Comparison of ENCODE assay signal across 7 cellular contexts in the genomic region with DNA sequence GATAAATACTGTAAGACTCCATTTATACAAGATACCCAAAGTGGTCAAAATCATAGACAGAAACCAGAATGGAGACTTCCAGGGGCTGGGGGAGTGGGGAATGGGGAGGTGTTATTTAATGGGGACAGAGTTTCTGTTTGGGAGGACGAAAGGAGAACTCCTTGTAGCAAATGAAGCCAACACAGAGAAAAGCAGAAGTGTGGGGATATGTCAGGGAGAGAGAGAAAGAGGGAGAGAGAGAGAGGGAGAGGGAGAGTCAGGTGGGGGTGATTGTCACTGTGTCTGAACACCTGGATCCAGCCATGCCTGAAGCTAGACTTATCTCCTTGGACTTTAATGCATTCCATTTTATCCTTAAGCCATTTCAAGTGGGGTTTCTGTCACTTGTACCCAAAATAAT.
DNase-seq lines count a peak whose midpoint lies in the region; TF ChIP-seq lines count a peak whose summit lies in the region.
"Not testable (repeated sequence)": the region's sequence is repeated elsewhere in the genome, so short reads cannot be mapped to it uniquely, and the experiment has no call there.

No MANE protein-coding gene starts in this region.

- not testable (repeated sequence) for TF ChIP-seq CTCF in HFFc6 (IDR thresholded peaks at IDR 0.05); RWPE1 (conservative IDR thresholded peaks at IDR 0.05; ENCODE audit: low read depth); coronary artery (IDR thresholded peaks at IDR 0.05); stomach (IDR thresholded peaks at IDR 0.05)

- POLR2A ChIA-PET in RWPE1 (lab: Yijun Ruan, JAX; ENCODE audit: low non-redundant PET), result not testable (repeated sequence)

- not testable (repeated sequence) for TF ChIP-seq EP300 in stomach (IDR thresholded peaks at IDR 0.05)

- not testable (repeated sequence) for H3K4me3 ChIP-seq in coronary artery, stomach

- peaks cover 0 to 21% (median 13%) of the 10 kb centered on the region in 4 donors for H3K4me1 ChIP-seq in stomach

- H3K27me3 ChIP-seq in stomach, result peaks cover 0 to 11% (median 0%) of the 10 kb centered on the region in 3 donors

- intact Hi-C loops in stomach (cut with DNase I; ENCODE audit: low total_unique reads), result not testable (repeated sequence)

- H3K36me3 Mint-ChIP-seq in HFFc6 (ENCODE audit: low read depth); activated naive CD8-positive, alpha-beta T cell treated with anti-CD3 and anti-CD28 coated beads for 36 hours: not testable (repeated sequence)

- CTCF ChIA-PET in RWPE1 (lab: Yijun Ruan, JAX), result interaction anchor here (0.7 kb wide), 1 partner anchor 264 kb away, joined by 6 read pairs; no protein-coding TSS in a partner anchor

- H3K27ac Mint-ChIP-seq in HFFc6, result peak overlapping the region; percentile 39; the same call in 1 of the 2 replicates
- peak overlapping the region; percentile 25 for H3K27ac Mint-ChIP-seq in activated naive CD8-positive, alpha-beta T cell treated with anti-CD3 and anti-CD28 coated beads for 36 hours

- peak overlapping the region; percentile 98 for H3K27ac ChIP-seq in RWPE1
- peak overlapping the region in 1 of 2 donors; percentile 38 for H3K27ac ChIP-seq in coronary artery
- peak overlapping the region in 1 of 5 donors; percentile 70 for H3K27ac ChIP-seq in stomach

- TF ChIP-seq POLR2A in stomach (IDR thresholded peaks at IDR 0.05), result not testable (repeated sequence)

- H3K9me3 ChIP-seq in stomach, result not testable (repeated sequence)

- peaks cover 40% of the 10 kb centered on the region for H3K4me1 Mint-ChIP-seq in HFFc6 (ENCODE audit: low read depth)
- not testable (repeated sequence) for H3K4me1 Mint-ChIP-seq in activated naive CD8-positive, alpha-beta T cell treated with anti-CD3 and anti-CD28 coated beads for 36 hours

- not testable (repeated sequence) for H3K4me3 Mint-ChIP-seq in HFFc6; activated naive CD8-positive, alpha-beta T cell treated with anti-CD3 and anti-CD28 coated beads for 36 hours

- H3K36me3 ChIP-seq in stomach, result not testable (repeated sequence)

- H3K9me3 Mint-ChIP-seq in HFFc6; activated naive CD8-positive, alpha-beta T cell treated with anti-CD3 and anti-CD28 coated beads for 36 hours: not testable (repeated sequence)

- 45 to 93% (median 82%) methylated on average over 1 of the region's 1 CpG for WGBS in stomach, 5 donors

- H3K27me3 Mint-ChIP-seq in HFFc6 (ENCODE audit: insufficient read depth); activated naive CD8-positive, alpha-beta T cell treated with anti-CD3 and anti-CD28 coated beads for 36 hours: not testable (repeated sequence)

- DNase-seq in HFFc6; RWPE1 (ENCODE audit: low spot score); activated naive CD8-positive, alpha-beta T cell treated with anti-CD3 and anti-CD28 coated beads for 36 hours: not testable (repeated sequence)
- DNase-seq in MV-4-11 (lab: John Stamatoyannopoulos, UW) (peak; percentile 70), coronary artery (ENCODE audit: low spot score) (peak; percentile 16), medulla oblongata (ENCODE audit: extremely low spot score) (peak; percentile 16), stomach (peak; percentile 11)
